In the genomic region with DNA sequence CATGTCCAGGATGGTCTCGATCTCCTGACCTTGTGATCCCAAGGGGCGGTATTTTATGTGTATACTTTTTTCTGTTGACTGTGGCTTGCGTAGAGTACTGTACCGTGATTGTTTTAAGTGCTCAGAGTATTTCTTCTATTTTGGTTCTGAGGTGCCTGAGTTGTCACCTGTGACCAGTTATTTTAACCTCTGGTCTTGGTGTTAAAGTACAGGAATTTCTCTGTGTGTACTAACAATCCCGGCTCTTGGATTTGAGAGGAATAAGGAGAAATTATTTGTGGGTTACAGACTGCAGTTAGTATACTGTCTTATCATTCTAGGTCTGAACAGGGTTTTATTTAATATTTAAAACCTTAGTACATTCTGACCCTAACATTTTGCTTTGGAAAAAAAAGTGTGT, we compare ENCODE assay signal across 10 cellular contexts. TPM values are rescaled to one million over a fixed set of nuclear protein-coding genes. Genes with fewer than 3 reads are reported as not detected.
DNase-seq lines count a peak whose midpoint lies in the region; ATAC-seq, FAIRE-seq and TF ChIP-seq lines count a peak whose summit lies in the region.
"Had no signal": no experiment of that assay in that cellular context is flagged by ENCODE, and none has a peak within 500 bp of the region (broad histone marks: within the 10 kb centered on the region; RNA-seq: fewer than 3 reads in every experiment).

No MANE protein-coding gene starts in this region.

- H3K27ac Mint-ChIP-seq in MCF 10A (ENCODE audit: low read depth, unreplicated experiment) = peak overlapping the region; percentile 18

- peaks cover 22% of the 10 kb centered on the region for H3K36me3 Mint-ChIP-seq in MCF 10A (ENCODE audit: insufficient read depth, unreplicated experiment)

- POLR2A ChIA-PET in MCF 10A (lab: Yijun Ruan, JAX) = interaction anchor here (0.7 to 2.9 kb wide), 10 partner anchors 11 to 490 kb away, joined by 3 to 23 read pairs (median 4); a partner anchor contains a TSS

- H3K4me3 ChIP-seq in right atrium auricular region (peak overlapping the region; percentile 80 to 99), mononuclear cell (ENCODE audit: low read length) (peak overlapping the region; percentile 68), upper lobe of right lung (peak overlapping the region; percentile 99)

- H3K9me3 ChIP-seq in right atrium auricular region (no peaks in the 10 kb centered on the region), mononuclear cell (ENCODE audit: low read depth, low read length) (no peaks in the 10 kb centered on the region), upper lobe of right lung (no peaks in the 10 kb centered on the region)

- intact Hi-C loops in left ventricle myocardium superior (cut with micrococcal nuclease) (no loop called here), MCF 10A (cut with micrococcal nuclease) (loop anchor here (5.0 kb wide), 1 partner anchor 144 kb away; a partner anchor contains a TSS), upper lobe of right lung (cut with DNase I) (no loop called here)

- FAIRE-seq in frontal cortex (lab: Jason Lieb, UNC) = no peak

- no TSS peak for BruUV-seq in MCF 10A (replicated peaks; lab: Mats Ljungman, UMichigan)

- H3K27me3 ChIP-seq in right atrium auricular region (no peaks in the 10 kb centered on the region), mononuclear cell (ENCODE audit: insufficient read depth, low read length) (no peaks in the 10 kb centered on the region), upper lobe of right lung (no peaks in the 10 kb centered on the region)

- peaks cover 20% of the 10 kb centered on the region for H3K4me1 Mint-ChIP-seq in MCF 10A (ENCODE audit: insufficient read depth, unreplicated experiment)

- in situ Hi-C loops in G401 (cut with HindIII; ENCODE audit: low sequenced_read_pairs) = no loop called here

- no peak for DNase-seq in right atrium auricular region (ENCODE audit: low spot score)
- no peak for DNase-seq in left ventricle myocardium superior
- DNase-seq in MCF 10A (ENCODE audit: unreplicated experiment) = no peak
- no peak for DNase-seq in upper lobe of right lung
- no peak for DNase-seq in NCI-H2196 treated with DMSO at 0.1 percent for 48 hours (lab: John Stamatoyannopoulos, UW; ENCODE audit: unreplicated experiment)
- no peak for DNase-seq in G401 (ENCODE audit: low spot score)
- DNase-seq in frontal cortex (ENCODE audit: low spot score in 2 of 2) = no peak
- DNase-seq: NCI-H2029; stimulated activated CD4-positive, alpha-beta T cell treated with anti-CD3 and anti-CD28 coated beads, Interleukin-1b, Interleukin-23, amount 100 ng/mL, for 48 hours had no signal

- H3K27me3 Mint-ChIP-seq in MCF 10A (ENCODE audit: insufficient read depth, unreplicated experiment) = no peaks in the 10 kb centered on the region

- H3K36me3 ChIP-seq in right atrium auricular region (no peaks in the 10 kb centered on the region), upper lobe of right lung (peaks cover 14% of the 10 kb centered on the region)

- H3K27ac ChIP-seq in right atrium auricular region = no peak overlapping the region
- no peak overlapping the region for H3K27ac ChIP-seq in upper lobe of right lung

- H3K4me1 ChIP-seq in right atrium auricular region = peaks cover 0 to 37% of the 10 kb centered on the region in 2 donors
- H3K4me1 ChIP-seq in mononuclear cell (ENCODE audit: insufficient read depth, low read length) = peaks cover 45% of the 10 kb centered on the region
- peaks cover 41% of the 10 kb centered on the region for H3K4me1 ChIP-seq in upper lobe of right lung

- no peak overlapping the region for H3K4me3 Mint-ChIP-seq in MCF 10A (ENCODE audit: unreplicated experiment)

- no peaks in the 10 kb centered on the region for H3K9me3 Mint-ChIP-seq in MCF 10A (ENCODE audit: unreplicated experiment)

- no peak for TF ChIP-seq CTCF in right atrium auricular region (IDR thresholded peaks at IDR 0.05)
- TF ChIP-seq CTCF in MCF 10A (IDR thresholded peaks at IDR 0.05; ENCODE audit: unreplicated experiment) = no peak
- TF ChIP-seq CTCF in upper lobe of right lung (IDR thresholded peaks at IDR 0.05) = no peak

- no peak for ATAC-seq in left ventricle myocardium superior
- ATAC-seq in upper lobe of right lung = no peak

- CTCF ChIA-PET in MCF 10A (lab: Yijun Ruan, JAX) = interaction anchor here (2.3 to 2.8 kb wide), 2 partner anchors 31 to 144 kb away, joined by 7 to 17 read pairs; a partner anchor contains a TSS

RNA-seq across cellular contexts. Expression of a gene that starts 2.0 kb away (rescaled TPM):
- total RNA-seq in right atrium auricular region (10 to 100 TPM; 50.4 to 58.6 TPM), left ventricle myocardium superior (66.1 TPM), MCF 10A (2022) (142 and 146 TPM in 2 replicates), mononuclear cell (227 TPM), upper lobe of right lung (120 TPM), frontal cortex (62.0 TPM)
- 47.9 and 69.4 TPM in 2 replicates for total RNA-seq in G401 (2014; rRNA removed; shearing (Covaris generic))

RNA-seq across cellular contexts. Expression of a gene that starts 43.6 kb away (rescaled TPM):
- not detected for total RNA-seq in right atrium auricular region
- total RNA-seq in left ventricle myocardium superior = not detected
- 0.37 TPM in 1 of 2 replicates, not detected in the other for total RNA-seq in MCF 10A (2022)
- total RNA-seq in mononuclear cell = 0.10 TPM
- 0.23 TPM for total RNA-seq in upper lobe of right lung
- total RNA-seq in G401 (2014; rRNA removed; shearing (Covaris generic)) = not detected in 2 replicates
- total RNA-seq in frontal cortex = under 0.01 TPM

RNA-seq across cellular contexts. Expression of a gene that starts 57.2 kb away (rescaled TPM):
- total RNA-seq in right atrium auricular region (10 to 100 TPM; 32.2 to 60.7 TPM), left ventricle myocardium superior (21.9 TPM), MCF 10A (2022) (20.6 and 55.7 TPM in 2 replicates), mononuclear cell (80.5 TPM), upper lobe of right lung (44.3 TPM), frontal cortex (12.6 TPM)
- total RNA-seq in G401 (2014; rRNA removed; shearing (Covaris generic)) = 28.3 and 40.1 TPM in 2 replicates
